ENCODE assay signal across 1 cellular context in genomic region chr20:31593221-31594001, GRCh38.
TF ChIP-seq lines count a peak whose summit lies in the region.

No MANE protein-coding gene starts in this region.

TF ChIP-seq in HepG2, 621 proteins besides CTCF, POLR2A, EP300 and RAD21 (continued from another document and continues in another):
- TF ChIP-seq IRF1 (CRISPR knock-in tag; IDR thresholded peaks at IDR 0.05; ENCODE audit: low read depth), result no peak
- no peak for TF ChIP-seq RFXAP (CRISPR knock-in tag; IDR thresholded peaks at IDR 0.05; ENCODE audit: borderline replicate concordance)
- TF ChIP-seq FLYWCH1 (CRISPR knock-in tag; IDR thresholded peaks at IDR 0.05), result no peak
- TF ChIP-seq SALL2 (CRISPR knock-in tag; IDR thresholded peaks at IDR 0.05), result no peak
- TF ChIP-seq ZNF546 (CRISPR knock-in tag; conservative IDR thresholded peaks at IDR 0.05), result peak; percentile 73; the same call in 1 of the 2 replicates
- no peak for TF ChIP-seq ZFP1 (CRISPR knock-in tag; IDR thresholded peaks at IDR 0.05)
- TF ChIP-seq PHF21A (CRISPR knock-in tag; IDR thresholded peaks at IDR 0.05), result peak; percentile 57; the same call in 1 of the 2 replicates
- TF ChIP-seq HNRNPK (IDR thresholded peaks at IDR 0.05; ENCODE audit: low read depth, low read length, poor library complexity, severe bottlenecking), result no peak
- TF ChIP-seq FOXA3 (CRISPR knock-in tag; IDR thresholded peaks at IDR 0.05), result peak; percentile 46
- TF ChIP-seq TFE3 (CRISPR knock-in tag; IDR thresholded peaks at IDR 0.05), result peak; percentile 52; the same call in 1 of the 2 replicates
- TF ChIP-seq ONECUT2 (CRISPR knock-in tag; IDR thresholded peaks at IDR 0.05), result no peak
- TF ChIP-seq ZNF547 (CRISPR knock-in tag; IDR thresholded peaks at IDR 0.05), result no peak
- TF ChIP-seq PATZ1 (CRISPR knock-in tag; IDR thresholded peaks at IDR 0.05), result 0 out of 2 replicates have a peak, but pooled peaks have one; percentile 47
- no peak for TF ChIP-seq NFRKB (IDR thresholded peaks at IDR 0.05)
- TF ChIP-seq ELK4 (CRISPR knock-in tag; IDR thresholded peaks at IDR 0.05; ENCODE audit: borderline replicate concordance), result no peak
- TF ChIP-seq POGZ (CRISPR knock-in tag; IDR thresholded peaks at IDR 0.05), result peak; percentile 27; the same call in 1 of the 2 replicates
- peak; percentile 75; the same call in 1 of the 2 replicates for TF ChIP-seq NFE2L2 (IDR thresholded peaks at IDR 0.05; ENCODE audit: low read length)
- TF ChIP-seq ZNF142 (CRISPR knock-in tag; IDR thresholded peaks at IDR 0.05), result no peak
- no peak for TF ChIP-seq ZNF670 (CRISPR knock-in tag; IDR thresholded peaks at IDR 0.05; ENCODE audit: borderline replicate concordance)
- no peak for TF ChIP-seq ZXDC (CRISPR knock-in tag; IDR thresholded peaks at IDR 0.05)
- TF ChIP-seq ZBTB21 (CRISPR knock-in tag; IDR thresholded peaks at IDR 0.05), result peak; percentile 61; the same call in 1 of the 2 replicates
- TF ChIP-seq FOXM1 (CRISPR knock-in tag; IDR thresholded peaks at IDR 0.05), result no peak
- TF ChIP-seq NFATC3 (CRISPR knock-in tag; IDR thresholded peaks at IDR 0.05), result no peak
- no peak for TF ChIP-seq RBM39 (IDR thresholded peaks at IDR 0.05; ENCODE audit: low read depth, low read length, poor library complexity, severe bottlenecking)
- TF ChIP-seq ZNF557 (CRISPR knock-in tag; IDR thresholded peaks at IDR 0.05), result no peak
- peak; percentile 53; the same call in 1 of the 2 replicates for TF ChIP-seq ETV5 (CRISPR knock-in tag; IDR thresholded peaks at IDR 0.05; ENCODE audit: borderline replicate concordance)
- TF ChIP-seq ARNT2 (CRISPR knock-in tag; IDR thresholded peaks at IDR 0.05; ENCODE audit: low read depth), result peak; percentile 47; the same call in 1 of the 2 replicates
- no peak for TF ChIP-seq ZNF883 (CRISPR knock-in tag; IDR thresholded peaks at IDR 0.05; ENCODE audit: not compliant biosample characterization)
- peak; percentile 39; the same call in 1 of the 2 replicates for TF ChIP-seq KDM2A (CRISPR knock-in tag; IDR thresholded peaks at IDR 0.05; ENCODE audit: borderline replicate concordance, low read depth)
- no peak for TF ChIP-seq MYPOP (CRISPR knock-in tag; IDR thresholded peaks at IDR 0.05)
- no peak for TF ChIP-seq THRA (CRISPR knock-in tag; IDR thresholded peaks at IDR 0.05; ENCODE audit: borderline replicate concordance)
- no peak for TF ChIP-seq ZNF512B (CRISPR knock-in tag; IDR thresholded peaks at IDR 0.05; ENCODE audit: borderline replicate concordance)
- peak; percentile 82 for TF ChIP-seq AGO1 (IDR thresholded peaks at IDR 0.05; ENCODE audit: low read depth, low read length, poor library complexity, severe bottlenecking)
- TF ChIP-seq ZBTB25 (CRISPR knock-in tag; IDR thresholded peaks at IDR 0.05), result no peak
- TF ChIP-seq ZNF350 (CRISPR knock-in tag; IDR thresholded peaks at IDR 0.05; ENCODE audit: borderline replicate concordance, low read depth), result peak; percentile 56; the same call in 1 of the 2 replicates
- TF ChIP-seq CBX5 (CRISPR knock-in tag; IDR thresholded peaks at IDR 0.05; ENCODE audit: borderline replicate concordance), result peak; percentile 78
